ENCODE assay signal across 7 cellular contexts in the genomic region with DNA sequence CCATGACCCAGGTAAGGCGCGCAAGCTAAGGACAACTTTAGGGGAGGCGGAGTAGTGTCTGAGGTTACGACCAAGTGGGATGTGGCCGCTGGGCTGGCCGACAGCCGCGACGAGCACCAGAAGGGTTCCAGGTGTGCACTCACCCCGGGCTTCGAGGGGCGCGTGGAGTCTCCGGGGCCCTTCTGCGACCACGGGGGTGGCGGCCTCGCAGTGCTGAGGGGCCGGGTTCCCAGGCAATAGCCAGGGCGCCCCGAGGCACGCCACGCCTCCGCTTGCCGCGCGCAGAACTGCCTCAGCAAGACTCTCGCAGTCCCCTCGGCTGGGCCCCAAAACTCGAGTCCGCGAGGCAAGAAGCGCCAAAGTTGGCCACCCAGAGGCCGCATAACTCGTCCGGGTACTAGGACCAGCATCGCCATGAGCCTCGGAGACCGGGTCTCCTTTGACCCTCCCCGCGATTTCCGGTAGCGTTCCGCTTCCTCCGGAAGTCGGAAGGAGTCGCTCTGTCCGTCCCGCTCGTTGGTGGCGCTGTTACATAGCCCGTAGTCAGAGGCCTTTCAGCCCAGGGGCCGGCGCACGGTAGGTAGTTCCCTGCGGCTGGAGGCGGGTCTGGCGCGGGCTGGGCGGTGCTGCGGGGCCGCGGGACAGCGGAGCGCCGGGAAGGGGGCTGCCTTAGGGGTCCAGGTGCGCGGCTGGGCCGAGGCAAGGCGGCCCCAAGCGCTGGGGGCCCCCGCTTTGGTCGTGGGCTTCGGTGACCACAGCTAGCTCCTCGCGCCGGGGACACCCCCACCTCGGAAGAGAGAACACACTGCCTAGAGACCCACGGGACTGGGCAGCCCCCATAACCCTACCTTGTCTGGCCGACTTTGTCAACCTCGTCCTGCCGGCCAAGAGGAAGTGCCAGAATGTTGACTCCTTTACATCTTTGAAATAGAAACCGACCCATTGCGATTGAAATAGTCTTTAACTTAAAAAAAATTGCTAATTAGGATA.
DNase-seq lines count a peak whose midpoint lies in the region; ATAC-seq, FAIRE-seq and TF ChIP-seq lines count a peak whose summit lies in the region.

A gene with protein sequence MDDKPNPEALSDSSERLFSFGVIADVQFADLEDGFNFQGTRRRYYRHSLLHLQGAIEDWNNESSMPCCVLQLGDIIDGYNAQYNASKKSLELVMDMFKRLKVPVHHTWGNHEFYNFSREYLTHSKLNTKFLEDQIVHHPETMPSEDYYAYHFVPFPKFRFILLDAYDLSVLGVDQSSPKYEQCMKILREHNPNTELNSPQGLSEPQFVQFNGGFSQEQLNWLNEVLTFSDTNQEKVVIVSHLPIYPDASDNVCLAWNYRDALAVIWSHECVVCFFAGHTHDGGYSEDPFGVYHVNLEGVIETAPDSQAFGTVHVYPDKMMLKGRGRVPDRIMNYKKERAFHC (plus strand): TSS at position 503 of the 990 bp plus-strand sequence. CDS start 7,333 bp downstream, outside the sequence.
A gene (minus strand): TSS at position 442 of the 990 bp plus-strand sequence. CDS start 26 bp downstream, at position 416.

- in situ Hi-C loops in astrocyte of the spinal cord (cut with HindIII; ENCODE audit: low sequenced_read_pairs) = no loop called here

- peak; percentile 96 for FAIRE-seq in GM18507 (lab: Jason Lieb, UNC)

- DNase-seq in GM18507 (ENCODE audit: extremely low spot score, insufficient read length, low read depth) (peak; percentile 74), NCI-H1930 (lab: John Stamatoyannopoulos, UW) (peak; percentile 88 to 90), T-helper 9 cell (peak; percentile 82), astrocyte of the spinal cord (ENCODE audit: low read depth, low spot score) (peak; percentile 93), hippocampal formation (lab: John Stamatoyannopoulos, UW) (peak; percentile 93 to 94), retina (peak; percentile 94)

- TF ChIP-seq CTCF in astrocyte of the spinal cord (IDR thresholded peaks at IDR 0.05; ENCODE audit: low read depth, low read length) = peak; percentile 59

- ATAC-seq in HG02973 (IDR thresholded peaks at IDR 0.05; ENCODE audit: unreplicated experiment) = peak; percentile 96

- peak within 1 kb of the TSS; percentile 86 for H3K4me3 ChIP-seq in astrocyte of the spinal cord (ENCODE audit: low read depth, low read length)

Comparison
In these comparisons a context has a peak if more than half of its experiments do, and no peak if none do; other contexts are left out.
1. Peak in every context shown above with its lines: DNase-seq, ATAC-seq and H3K4me3 ChIP-seq.